In the genomic region with DNA sequence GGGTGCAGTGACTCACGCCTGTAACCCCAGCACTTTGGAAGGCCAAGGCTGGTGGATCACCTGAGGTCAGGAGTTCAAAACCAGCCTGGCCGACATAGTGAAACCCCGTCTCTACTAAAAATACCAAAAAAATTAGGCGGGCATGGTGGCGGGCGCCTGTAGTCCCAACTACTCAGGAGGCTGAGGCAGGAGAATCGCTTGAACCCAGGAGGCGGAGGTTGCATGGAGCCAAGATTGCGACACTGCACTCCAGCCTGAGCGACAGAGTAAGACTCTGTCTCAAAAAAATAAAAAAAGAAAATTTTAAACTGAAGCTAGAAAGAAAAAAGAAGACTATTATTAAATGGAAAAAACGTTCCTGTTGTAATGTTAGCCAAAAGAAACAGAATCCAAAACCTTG, we compare ENCODE assay signal across 1 cellular context. TPM values are rescaled to one million over a fixed set of nuclear protein-coding genes. Genes with fewer than 3 reads are reported as not detected.
"Had no signal": no experiment of that assay in that cellular context is flagged by ENCODE, and none has a peak within 500 bp of the region (broad histone marks: within the 10 kb centered on the region; RNA-seq: fewer than 3 reads in every experiment).

No MANE protein-coding gene starts in this region.

RNA-seq across cellular contexts. Expression of a gene that starts 20.7 kb away (rescaled TPM):
- total RNA-seq: LHCN-M2 had no signal
